ENCODE assay signal across 7 cellular contexts in the genomic region with DNA sequence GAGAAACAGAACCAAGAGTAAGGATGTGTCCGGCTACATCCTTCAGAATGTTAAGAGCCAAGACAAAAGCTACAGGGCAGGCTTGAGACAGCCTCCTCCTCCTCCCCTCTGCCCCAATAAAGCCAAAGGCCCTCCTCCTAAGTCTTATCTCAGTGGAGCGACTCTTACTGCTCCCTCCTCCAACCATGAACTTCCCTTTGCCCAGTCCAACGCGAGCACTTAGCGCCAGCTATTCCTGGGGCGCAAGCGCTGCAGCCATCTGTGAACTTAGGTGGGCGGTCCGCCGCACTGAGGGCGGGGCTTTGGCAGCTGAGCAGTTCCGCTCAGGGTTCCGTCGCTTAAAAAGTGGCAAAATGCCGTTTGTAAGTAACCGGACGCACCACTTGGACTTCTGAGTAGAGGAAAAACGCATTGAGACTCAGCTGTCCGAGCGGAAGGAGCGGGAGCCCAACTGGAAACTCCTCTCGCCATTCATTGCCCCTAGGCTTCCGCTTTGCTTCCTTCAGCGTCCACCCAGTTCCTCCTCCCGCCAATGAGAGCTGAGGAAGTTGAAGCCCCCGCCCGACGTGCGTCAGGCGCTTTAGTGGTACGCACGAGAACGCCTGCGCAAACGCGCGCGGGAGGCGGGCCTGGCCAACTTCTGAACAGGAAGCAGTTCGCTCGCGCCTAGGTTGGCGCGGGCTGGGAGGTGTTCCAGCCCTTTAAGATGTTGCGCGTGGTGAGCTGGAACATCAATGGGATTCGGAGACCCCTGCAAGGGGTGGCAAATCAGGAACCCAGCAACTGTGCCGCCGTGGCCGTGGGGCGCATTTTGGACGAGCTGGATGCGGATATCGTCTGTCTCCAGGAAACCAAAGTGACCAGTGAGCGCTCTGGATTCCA. TPM values are rescaled to one million over a fixed set of nuclear protein-coding genes. Genes with fewer than 3 reads are reported as not detected.
DNase-seq lines count a peak whose midpoint lies in the region; ATAC-seq and TF ChIP-seq lines count a peak whose summit lies in the region.

A gene with protein sequence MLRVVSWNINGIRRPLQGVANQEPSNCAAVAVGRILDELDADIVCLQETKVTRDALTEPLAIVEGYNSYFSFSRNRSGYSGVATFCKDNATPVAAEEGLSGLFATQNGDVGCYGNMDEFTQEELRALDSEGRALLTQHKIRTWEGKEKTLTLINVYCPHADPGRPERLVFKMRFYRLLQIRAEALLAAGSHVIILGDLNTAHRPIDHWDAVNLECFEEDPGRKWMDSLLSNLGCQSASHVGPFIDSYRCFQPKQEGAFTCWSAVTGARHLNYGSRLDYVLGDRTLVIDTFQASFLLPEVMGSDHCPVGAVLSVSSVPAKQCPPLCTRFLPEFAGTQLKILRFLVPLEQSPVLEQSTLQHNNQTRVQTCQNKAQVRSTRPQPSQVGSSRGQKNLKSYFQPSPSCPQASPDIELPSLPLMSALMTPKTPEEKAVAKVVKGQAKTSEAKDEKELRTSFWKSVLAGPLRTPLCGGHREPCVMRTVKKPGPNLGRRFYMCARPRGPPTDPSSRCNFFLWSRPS (plus strand): TSS at position 647 of the 882 bp plus-strand sequence. CDS start 60 bp downstream, at position 707.

- peak within 1 kb of the TSS; percentile 84 for H3K4me2 ChIP-seq in hepatocyte

- peak within 1 kb of the TSS; percentile 96 for H3K27ac ChIP-seq in hepatocyte

- no peaks in the 10 kb centered on the region for H3K4me1 ChIP-seq in hepatocyte (ENCODE audit: insufficient read depth)

- no peaks in the 10 kb centered on the region for H3K9me2 ChIP-seq in hepatocyte (replicated peaks; ENCODE audit: insufficient read depth)

- H3K27me3 ChIP-seq in hepatocyte = no peaks in the 10 kb centered on the region

- no peaks in the 10 kb centered on the region for H3K9me3 ChIP-seq in hepatocyte (ENCODE audit: low read depth)

- H4K20me1 ChIP-seq in hepatocyte (ENCODE audit: insufficient read depth, poor library complexity, severe bottlenecking) = no peaks in the 10 kb centered on the region

- peaks cover 14% of the 10 kb centered on the region for H3K79me2 ChIP-seq in hepatocyte

- H3K4me3 ChIP-seq in hepatocyte = peak within 1 kb of the TSS; percentile 45

- WGBS in hepatocyte (ENCODE audit: low lambda C conversion rate, missing lambda C conversion rate) = 45% methylated on average over 55 of the region's 55 CpGs

- TF ChIP-seq CTCF in hepatocyte (IDR thresholded peaks at IDR 0.05; ENCODE audit: poor library complexity) = no peak

- no peaks in the 10 kb centered on the region for H3K36me3 ChIP-seq in hepatocyte (replicated peaks; ENCODE audit: insufficient read depth, low read depth)

- peak; percentile 82 for ATAC-seq in GM18508 (IDR thresholded peaks at IDR 0.05; ENCODE audit: insufficient read depth, unreplicated experiment)
- ATAC-seq in HG03025 (IDR thresholded peaks at IDR 0.05; ENCODE audit: low FRiP score, unreplicated experiment) = peak; percentile 88

- DNase-seq in NCI-H2081 (lab: John Stamatoyannopoulos, UW) (peak; percentile 86 to 94), T1000 (lab: John Stamatoyannopoulos, UW) (peak; percentile 85), astrocyte of the hippocampus (ENCODE audit: low read depth, low spot score) (peak; percentile 93), hepatocyte (ENCODE audit: low spot score) (peak; percentile 93), renal cortical epithelial cell (ENCODE audit: low read depth) (peak; percentile 91)

- peak within 1 kb of the TSS; percentile 52 for H2AFZ ChIP-seq in hepatocyte

RNA-seq across cellular contexts. Expression of the gene that starts here (rescaled TPM):
- 11.5 and 13.8 TPM in 2 replicates for total RNA-seq in hepatocyte
- 19.1 and 19.9 TPM in 2 replicates for polyA plus RNA-seq in hepatocyte
- 7.7 and 13.5 TPM in 2 replicates for total RNA-seq in renal cortical epithelial cell

Comparison
In these comparisons a context has a peak if more than half of its experiments do, and no peak if none do; other contexts are left out.
1. Peak in every context shown above with its lines: DNase-seq, ATAC-seq, H3K4me3 ChIP-seq and H3K27ac ChIP-seq.